2 cellular contexts compared by ENCODE assay signal in genomic region chr1:155969377-155969791, GRCh38.
TF ChIP-seq lines count a peak whose summit lies in the region.

No MANE protein-coding gene starts in this region.

TF ChIP-seq in A549, 52 proteins besides CTCF, POLR2A, EP300 and RAD21:
- TF ChIP-seq POLR2AphosphoS2 (conservative IDR thresholded peaks at IDR 0.05; ENCODE audit: low read length) (no peak), SREBF2 (IDR thresholded peaks at IDR 0.05) (no peak), RCOR1 (IDR thresholded peaks at IDR 0.05; ENCODE audit: low read depth, low read length) (no peak), FOSB (CRISPR knock-in tag; IDR thresholded peaks at IDR 0.05) (no peak), EHMT2 (IDR thresholded peaks at IDR 0.05; ENCODE audit: low read depth) (no peak)
TF ChIP-seq in A549: peak in this region for 0.

TF ChIP-seq in IMR-90, 13 proteins besides CTCF, POLR2A, EP300 and RAD21:
- TF ChIP-seq USF2 (IDR thresholded peaks at IDR 0.05; ENCODE audit: low read depth, low read length) (no peak), CHD1 (IDR thresholded peaks at IDR 0.05; ENCODE audit: low read depth, low read length) (no peak), MAFK (IDR thresholded peaks at IDR 0.05; ENCODE audit: low read depth, low read length) (no peak), MAZ (IDR thresholded peaks at IDR 0.05; ENCODE audit: borderline replicate concordance, low read depth, low read length) (no peak), ELK1 (IDR thresholded peaks at IDR 0.05; ENCODE audit: borderline replicate concordance, low read depth, low read length) (no peak), CEBPB (IDR thresholded peaks at IDR 0.05; ENCODE audit: low read depth, low read length) (no peak), MXI1 (IDR thresholded peaks at IDR 0.05; ENCODE audit: borderline replicate concordance, low read depth, low read length) (no peak), RFX5 (IDR thresholded peaks at IDR 0.05; ENCODE audit: low read depth, low read length) (no peak), FOS (IDR thresholded peaks at IDR 0.05; ENCODE audit: low read depth, low read length) (no peak)
